ENCODE assay signal across 8 cellular contexts in genomic region chr6:106163446-106163965, GRCh38.
DNase-seq lines count a peak whose midpoint lies in the region; ATAC-seq lines count a peak whose summit lies in the region.

No MANE protein-coding gene starts in this region.

- no peaks in the 10 kb centered on the region for H3K27me3 ChIP-seq in MG63

- no peaks in the 10 kb centered on the region for H3K9me3 ChIP-seq in MG63

- peak; percentile 36 for ATAC-seq in GM21447 (IDR thresholded peaks at IDR 0.05; ENCODE audit: unreplicated experiment)
- ATAC-seq in left ventricle myocardium superior = peak; percentile 69

- H3K36me3 ChIP-seq in MG63 = no peaks in the 10 kb centered on the region

- intact Hi-C loops in left ventricle myocardium superior (cut with micrococcal nuclease) = no loop called here

- no peak overlapping the region for H3K4me3 ChIP-seq in MG63

- DNase-seq in Ammon's horn (ENCODE audit: low spot score) (peak; percentile 62), MG63 (peak; percentile 88), left ventricle myocardium superior (peak; percentile 34), HT-29 (ENCODE audit: low spot score) (no peak), DMS53 treated with DMSO at 0.1 percent for 48 hours (lab: John Stamatoyannopoulos, UW; ENCODE audit: unreplicated experiment) (no peak)
- peak; percentile 13 to 24 for DNase-seq in activated T-helper 1 cell treated with anti-CD3 and anti-CD28 coated beads, Interleukin-2, amount 50 U/mL, for 16 hours (ENCODE audit: low read depth in 1 of 2, low spot score in 1 of 2)
- DNase-seq in stimulated activated CD4-positive, alpha-beta T cell treated with anti-CD3 and anti-CD28 coated beads, Interleukin-15, amount 100 ng/mL, for 24 hours = peak; percentile 64

Comparison
In these comparisons a context has a peak if more than half of its experiments do, and no peak if none do; other contexts are left out.
1. DNase-seq: peak in Ammon's horn (single experiment), MG63 (single experiment), activated T-helper 1 cell treated with anti-CD3 and anti-CD28 coated beads, Interleukin-2, amount 50 U/mL, for 16 hours (2 of 2), left ventricle myocardium superior (single experiment) and stimulated activated CD4-positive, alpha-beta T cell treated with anti-CD3 and anti-CD28 coated beads, Interleukin-15, amount 100 ng/mL, for 24 hours (single experiment); none in HT-29 (single experiment) and DMS53 treated with DMSO at 0.1 percent for 48 hours (single experiment).